ENCODE assay signal across 8 cellular contexts in genomic region chr13:110340812-110341444, GRCh38. TPM values are rescaled to one million over a fixed set of nuclear protein-coding genes. Genes with fewer than 3 reads are reported as not detected.
DNase-seq lines count a peak whose midpoint lies in the region; ATAC-seq and TF ChIP-seq lines count a peak whose summit lies in the region.

No MANE protein-coding gene starts in this region.

- CTCF ChIA-PET in activated B cell treated with CpG ODN at 0.5 μM for 24 hours (lab: Charles Lee): no interaction called here

- TF ChIP-seq CTCF in GM20000 (IDR thresholded peaks at IDR 0.05; ENCODE audit: extremely low read depth, missing control alignments) (no peak), activated B cell treated with CpG ODN at 0.5 μM for 24 hours (IDR thresholded peaks at IDR 0.05) (no peak), chondrocyte (IDR thresholded peaks at IDR 0.05) (no peak)

- no peaks in the 10 kb centered on the region for H3K36me3 Mint-ChIP-seq in activated B cell treated with CpG ODN at 0.5 μM for 24 hours (ENCODE audit: low read depth)
- peaks cover 14% of the 10 kb centered on the region for H3K36me3 Mint-ChIP-seq in chondrocyte (ENCODE audit: low read depth)

- H3K9me3 Mint-ChIP-seq in activated B cell treated with CpG ODN at 0.5 μM for 24 hours (no peaks in the 10 kb centered on the region), chondrocyte (ENCODE audit: low read depth) (no peaks in the 10 kb centered on the region)

- H3K4me3 ChIP-seq in muscle layer of colon (ENCODE audit: low read depth in 1 of 2, low read length in 2 of 2): peak overlapping the region in 1 of 2 donors; percentile 43

- H3K27me3 Mint-ChIP-seq in activated B cell treated with CpG ODN at 0.5 μM for 24 hours: peaks cover 15% of the 10 kb centered on the region
- no peaks in the 10 kb centered on the region for H3K27me3 Mint-ChIP-seq in chondrocyte (ENCODE audit: low read depth)

- peaks cover 84% of the 10 kb centered on the region for H3K4me1 ChIP-seq in muscle layer of colon (ENCODE audit: insufficient read depth, low read length)

- no peaks in the 10 kb centered on the region for H3K27me3 ChIP-seq in muscle layer of colon (ENCODE audit: control insufficient read depth in 1 of 2, insufficient read depth in 2 of 2, low read length in 2 of 2)

- intact Hi-C loops in activated B cell treated with CpG ODN at 0.5 μM for 24 hours (cut with micrococcal nuclease): no loop called here

- POLR2A ChIA-PET in activated B cell treated with CpG ODN at 0.5 μM for 24 hours (lab: Charles Lee): no interaction called here

- H3K4me3 Mint-ChIP-seq in activated B cell treated with CpG ODN at 0.5 μM for 24 hours (peak overlapping the region; percentile 73), chondrocyte (ENCODE audit: unreplicated experiment) (peak overlapping the region; percentile 49)

- H3K9me3 ChIP-seq in muscle layer of colon (ENCODE audit: low read length): no peaks in the 10 kb centered on the region

- H3K9ac ChIP-seq in muscle layer of colon (ENCODE audit: low read length): peak overlapping the region; percentile 77

- peak overlapping the region; percentile 92 for H3K27ac ChIP-seq in muscle layer of colon (ENCODE audit: low read depth, low read length)

- DNase-seq in GM20000 (ENCODE audit: low spot score) (peak; percentile 40), activated B cell treated with CpG ODN at 0.5 μM for 24 hours (no peak), chondrocyte (ENCODE audit: low spot score) (no peak), SW480 (ENCODE audit: low spot score) (no peak), HT-29 (ENCODE audit: low spot score) (no peak)
- DNase-seq in stimulated activated CD8-positive, alpha-beta memory T cell treated with anti-CD3 and anti-CD28 coated beads, Interleukin-7, amount 100 ng/mL, for 1 hour (ENCODE audit: low read depth in 2 of 2): peak; percentile 6 to 12

- H3K4me1 Mint-ChIP-seq in activated B cell treated with CpG ODN at 0.5 μM for 24 hours (peaks cover 20% of the 10 kb centered on the region), chondrocyte (ENCODE audit: low read depth) (peaks cover 100% of the 10 kb centered on the region)

- H3K27ac Mint-ChIP-seq in activated B cell treated with CpG ODN at 0.5 μM for 24 hours (peak overlapping the region; percentile 52), chondrocyte (ENCODE audit: unreplicated experiment) (peak overlapping the region; percentile 95)

- no peaks in the 10 kb centered on the region for H3K36me3 ChIP-seq in muscle layer of colon (ENCODE audit: insufficient read depth, low read length)

- ATAC-seq in activated B cell treated with CpG ODN at 0.5 μM for 24 hours (ENCODE audit: low read depth) (peak; percentile 64), GM21717 (IDR thresholded peaks at IDR 0.05; ENCODE audit: unreplicated experiment) (no peak)

RNA-seq across cellular contexts. Expression of gene COL4A2, which starts 33.8 kb away (rescaled TPM):
- total RNA-seq in activated B cell treated with CpG ODN at 0.5 μM for 24 hours: 0.61 TPM in 1 of 2 replicates, not detected in the other
- total RNA-seq in chondrocyte: 1,370 to 2,411 TPM (median 2,366 TPM) in 3 replicates
- total RNA-seq in HT-29 (2014; rRNA removed; shearing (Covaris generic)): 38.4 and 44.2 TPM in 2 replicates

RNA-seq across cellular contexts. Expression of gene COL4A1, which starts 34.0 kb away (rescaled TPM):
- total RNA-seq in activated B cell treated with CpG ODN at 0.5 μM for 24 hours (not detected in 2 replicates), chondrocyte (2,319 to 5,210 TPM (median 5,209 TPM) in 3 replicates)
- 0.10 and 0.29 TPM in 2 replicates for total RNA-seq in HT-29 (2014; rRNA removed; shearing (Covaris generic))

Comparison
In these comparisons a context has a peak if more than half of its experiments do, and no peak if none do; other contexts are left out.
1. DNase-seq: peak in GM20000 (single experiment) and stimulated activated CD8-positive, alpha-beta memory T cell treated with anti-CD3 and anti-CD28 coated beads, Interleukin-7, amount 100 ng/mL, for 1 hour (2 of 2); none in activated B cell treated with CpG ODN at 0.5 μM for 24 hours (single experiment), chondrocyte (single experiment), SW480 (single experiment) and HT-29 (single experiment).
2. RNA of gene COL4A2, which starts 33.8 kb away (total RNA-seq): 1,370 to 2,411 TPM in chondrocyte; 38.4 to 44.2 TPM in HT-29 and 0.61 TPM in activated B cell treated with CpG ODN at 0.5 μM for 24 hours; every median in the first group is over 10 times any median in the second.
3. RNA of gene COL4A1, which starts 34.0 kb away (total RNA-seq): 2,319 to 5,210 TPM in chondrocyte; 0.10 to 0.29 TPM in HT-29 and not detected in activated B cell treated with CpG ODN at 0.5 μM for 24 hours; every median in the first group is over 1,000 times any median in the second.